8 cellular contexts compared by ENCODE assay signal in the genomic region with DNA sequence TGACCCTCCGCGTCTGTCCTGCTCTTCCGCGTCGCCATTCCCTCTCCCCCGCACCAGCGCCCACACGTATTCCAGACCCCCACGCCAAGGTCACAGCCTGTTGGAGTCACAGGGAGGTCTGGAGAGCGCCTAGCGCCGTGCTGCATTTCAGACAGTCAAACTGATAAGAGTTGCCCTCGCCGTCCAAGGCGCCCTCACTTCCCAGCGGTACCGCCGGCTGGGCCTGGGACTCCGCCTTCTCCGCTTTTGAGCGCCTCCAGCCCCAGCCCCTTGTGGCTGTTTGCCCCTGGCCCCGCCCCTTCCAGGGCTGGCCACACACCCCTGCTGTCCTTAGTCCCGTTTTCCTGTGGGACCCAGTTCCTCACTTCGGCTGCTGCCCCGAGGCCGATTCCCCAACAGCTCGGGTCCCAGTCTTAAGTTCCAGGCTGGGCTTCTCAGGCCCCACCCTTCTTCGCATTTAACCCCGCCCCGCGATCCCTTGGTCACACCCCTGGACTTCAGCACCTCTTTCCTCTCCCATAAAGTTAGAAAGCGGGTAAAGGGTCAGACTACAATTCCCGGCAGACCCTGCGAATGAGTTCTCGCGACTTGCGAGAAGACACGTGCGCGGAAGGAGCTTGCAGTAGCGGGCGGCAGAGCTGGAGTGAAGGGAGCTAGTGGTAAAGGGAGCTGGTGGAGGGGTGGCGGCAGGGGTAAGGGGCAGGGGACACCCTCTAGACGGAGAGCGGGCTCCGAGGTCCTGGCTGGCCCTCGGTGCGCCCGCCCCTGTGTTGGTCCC. TPM values are rescaled to one million over a fixed set of nuclear protein-coding genes. Genes with fewer than 3 reads are reported as not detected.
A peak's percentile ranks its signal among the peaks of the same experiment; 100 is the strongest.
DNase-seq lines count a peak whose midpoint lies in the region; ATAC-seq, FAIRE-seq and TF ChIP-seq lines count a peak whose summit lies in the region.

GMPPA (plus strand) TSS at position 612 of the 778 bp plus-strand sequence. CDS start 1,085 bp downstream, outside the sequence.

- intact Hi-C loops in ascending aorta (cut with DNase I) (loop anchor here (1.0 kb wide), 3 partner anchors 39 to 110 kb away; partner anchors contain the start of gene CHPF), psoas muscle (cut with DNase I) (loop anchor here in 1 of 2 donors (2.0 kb wide), 1 partner anchor 40 kb away; no protein-coding TSS in a partner anchor)

- peak; percentile 91 to 92 for DNase-seq in NCI-H1930 (lab: John Stamatoyannopoulos, UW)
- peak; percentile 94 for DNase-seq in T-helper 2 cell treated with Interferon-gamma antibody and Interleukin-4, amounts not matched to agents 5 μg/mL and 100 μg/mL, for 36 hours (ENCODE audit: low spot score)
- DNase-seq in ascending aorta (ENCODE audit: low spot score in 2 of 2) = peak; percentile 95 to 99
- DNase-seq in right atrium auricular region (ENCODE audit: low spot score) = peak; percentile 98
- DNase-seq in psoas muscle = peak; percentile 95 to 97
- peak; percentile 96 for DNase-seq in urothelium cell line (ENCODE audit: low spot score)

- peaks cover 6% of the 10 kb centered on the region for H3K36me3 Mint-ChIP-seq in T-helper 2 cell treated with Interferon-gamma antibody and Interleukin-4, amounts not matched to agents 5 μg/mL and 100 μg/mL, for 36 hours (ENCODE audit: low read depth)

- H3K9me3 ChIP-seq in ascending aorta (no peaks in the 10 kb centered on the region), right atrium auricular region (no peaks in the 10 kb centered on the region), psoas muscle (no peaks in the 10 kb centered on the region)

- H3K4me1 Mint-ChIP-seq in T-helper 2 cell treated with Interferon-gamma antibody and Interleukin-4, amounts not matched to agents 5 μg/mL and 100 μg/mL, for 36 hours (ENCODE audit: low read depth) = peaks cover 32% of the 10 kb centered on the region

- H3K27me3 ChIP-seq in ascending aorta = no peaks in the 10 kb centered on the region
- no peaks in the 10 kb centered on the region for H3K27me3 ChIP-seq in right atrium auricular region
- no peaks in the 10 kb centered on the region for H3K27me3 ChIP-seq in psoas muscle (ENCODE audit: insufficient read depth in 3 of 3, low read length in 2 of 3)

- H3K4me3 Mint-ChIP-seq in T-helper 2 cell treated with Interferon-gamma antibody and Interleukin-4, amounts not matched to agents 5 μg/mL and 100 μg/mL, for 36 hours = peak within 1 kb of the TSS; percentile 94

- H3K27ac Mint-ChIP-seq in T-helper 2 cell treated with Interferon-gamma antibody and Interleukin-4, amounts not matched to agents 5 μg/mL and 100 μg/mL, for 36 hours = peak within 1 kb of the TSS; percentile 90

- no peaks in the 10 kb centered on the region for H3K9me3 Mint-ChIP-seq in T-helper 2 cell treated with Interferon-gamma antibody and Interleukin-4, amounts not matched to agents 5 μg/mL and 100 μg/mL, for 36 hours

- ATAC-seq in GM18502 (IDR thresholded peaks at IDR 0.05; ENCODE audit: poor library complexity, unreplicated experiment) (peak; percentile 94), HG02970 (IDR thresholded peaks at IDR 0.05; ENCODE audit: low FRiP score, unreplicated experiment) (peak; percentile 86), psoas muscle (peak; percentile 73 to 79 (median 76))

- peaks cover 8 to 17% of the 10 kb centered on the region in 2 donors for H3K36me3 ChIP-seq in ascending aorta
- H3K36me3 ChIP-seq in right atrium auricular region = peaks cover 7% of the 10 kb centered on the region
- peaks cover 0 to 21% of the 10 kb centered on the region in 2 donors for H3K36me3 ChIP-seq in psoas muscle (ENCODE audit: insufficient read depth in 1 of 2, low read depth in 1 of 2)

- 0 to 1% (median 0%) methylated on average over 49 of the region's 49 CpGs for WGBS in psoas muscle, 3 donors

- H3K4me1 ChIP-seq in ascending aorta (peaks cover 13 to 26% of the 10 kb centered on the region in 2 donors), right atrium auricular region (peaks cover 0 to 54% of the 10 kb centered on the region in 2 donors), psoas muscle (peaks cover 43% of the 10 kb centered on the region)

- FAIRE-seq in urothelium cell line (lab: Jason Lieb, UNC) = peak; percentile 48

- H3K4me3 ChIP-seq in ascending aorta (peak within 1 kb of the TSS; percentile 68 to 85), right atrium auricular region (peak within 1 kb of the TSS; percentile 80 to 87), psoas muscle (peak within 1 kb of the TSS; percentile 86)

- H3K27ac ChIP-seq in ascending aorta (peak within 1 kb of the TSS; percentile 91 to 99), right atrium auricular region (peak within 1 kb of the TSS; percentile 98 to 99), psoas muscle (peak within 1 kb of the TSS; percentile 91)

- H3K27me3 Mint-ChIP-seq in T-helper 2 cell treated with Interferon-gamma antibody and Interleukin-4, amounts not matched to agents 5 μg/mL and 100 μg/mL, for 36 hours (ENCODE audit: low read depth) = peaks cover 43% of the 10 kb centered on the region

- TF ChIP-seq CTCF in ascending aorta (IDR thresholded peaks at IDR 0.05) (peak in 1 of 3 experiments; percentile 27), right atrium auricular region (IDR thresholded peaks at IDR 0.05) (no peak), psoas muscle (IDR thresholded peaks at IDR 0.05) (peak; percentile 4)

RNA-seq across cellular contexts. Expression of gene GMPPA, which starts in this region (rescaled TPM):
- total RNA-seq in ascending aorta (11.4 TPM), right atrium auricular region (10 to 100 TPM; 21.6 to 23.3 TPM), psoas muscle (10 to 100 TPM; 14.4 to 23.4 (median 18.2) TPM)
- 10 to 100 TPM; 20.0 to 33.8 (median 26.9) TPM for polyA plus RNA-seq in psoas muscle

Comparison
In these comparisons a context has a peak if more than half of its experiments do, and no peak if none do; other contexts are left out.
1. Peak in every context shown above with its lines: DNase-seq, ATAC-seq, H3K4me3 ChIP-seq and H3K27ac ChIP-seq.